2 cellular contexts compared by ENCODE assay signal in the genomic region with DNA sequence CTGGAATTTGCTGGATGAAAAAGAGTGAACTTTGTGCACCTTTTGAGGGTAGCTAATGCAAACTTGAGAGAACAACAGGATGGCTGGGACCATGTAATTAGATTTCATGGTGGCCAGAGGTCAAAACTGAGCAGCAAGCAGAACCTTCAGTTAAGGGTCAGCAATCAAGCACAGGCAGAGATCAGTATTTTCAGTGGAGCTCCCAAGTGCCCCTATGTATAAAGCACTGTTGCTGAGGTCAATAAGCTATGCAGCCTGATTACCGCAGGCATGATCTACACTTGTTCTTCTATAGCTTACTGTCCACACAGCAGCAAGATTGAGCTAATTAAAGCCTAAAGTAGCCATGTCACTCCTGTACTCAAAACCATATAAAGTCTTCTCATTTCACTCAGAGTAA.
TF ChIP-seq lines count a peak whose summit lies in the region.

No MANE protein-coding gene starts in this region.

TF ChIP-seq in A549, 52 proteins besides CTCF, POLR2A, EP300 and RAD21 (continued from another document):
- TF ChIP-seq, protein P1, sequence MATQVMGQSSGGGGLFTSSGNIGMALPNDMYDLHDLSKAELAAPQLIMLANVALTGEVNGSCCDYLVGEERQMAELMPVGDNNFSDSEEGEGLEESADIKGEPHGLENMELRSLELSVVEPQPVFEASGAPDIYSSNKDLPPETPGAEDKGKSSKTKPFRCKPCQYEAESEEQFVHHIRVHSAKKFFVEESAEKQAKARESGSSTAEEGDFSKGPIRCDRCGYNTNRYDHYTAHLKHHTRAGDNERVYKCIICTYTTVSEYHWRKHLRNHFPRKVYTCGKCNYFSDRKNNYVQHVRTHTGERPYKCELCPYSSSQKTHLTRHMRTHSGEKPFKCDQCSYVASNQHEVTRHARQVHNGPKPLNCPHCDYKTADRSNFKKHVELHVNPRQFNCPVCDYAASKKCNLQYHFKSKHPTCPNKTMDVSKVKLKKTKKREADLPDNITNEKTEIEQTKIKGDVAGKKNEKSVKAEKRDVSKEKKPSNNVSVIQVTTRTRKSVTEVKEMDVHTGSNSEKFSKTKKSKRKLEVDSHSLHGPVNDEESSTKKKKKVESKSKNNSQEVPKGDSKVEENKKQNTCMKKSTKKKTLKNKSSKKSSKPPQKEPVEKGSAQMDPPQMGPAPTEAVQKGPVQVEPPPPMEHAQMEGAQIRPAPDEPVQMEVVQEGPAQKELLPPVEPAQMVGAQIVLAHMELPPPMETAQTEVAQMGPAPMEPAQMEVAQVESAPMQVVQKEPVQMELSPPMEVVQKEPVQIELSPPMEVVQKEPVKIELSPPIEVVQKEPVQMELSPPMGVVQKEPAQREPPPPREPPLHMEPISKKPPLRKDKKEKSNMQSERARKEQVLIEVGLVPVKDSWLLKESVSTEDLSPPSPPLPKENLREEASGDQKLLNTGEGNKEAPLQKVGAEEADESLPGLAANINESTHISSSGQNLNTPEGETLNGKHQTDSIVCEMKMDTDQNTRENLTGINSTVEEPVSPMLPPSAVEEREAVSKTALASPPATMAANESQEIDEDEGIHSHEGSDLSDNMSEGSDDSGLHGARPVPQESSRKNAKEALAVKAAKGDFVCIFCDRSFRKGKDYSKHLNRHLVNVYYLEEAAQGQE (IDR thresholded peaks at IDR 0.05), result no peak
- TF ChIP-seq, protein P2, sequence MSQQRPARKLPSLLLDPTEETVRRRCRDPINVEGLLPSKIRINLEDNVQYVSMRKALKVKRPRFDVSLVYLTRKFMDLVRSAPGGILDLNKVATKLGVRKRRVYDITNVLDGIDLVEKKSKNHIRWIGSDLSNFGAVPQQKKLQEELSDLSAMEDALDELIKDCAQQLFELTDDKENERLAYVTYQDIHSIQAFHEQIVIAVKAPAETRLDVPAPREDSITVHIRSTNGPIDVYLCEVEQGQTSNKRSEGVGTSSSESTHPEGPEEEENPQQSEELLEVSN (IDR thresholded peaks at IDR 0.05; ENCODE audit: borderline replicate concordance, low read depth), result no peak
- TF ChIP-seq, protein P3, sequence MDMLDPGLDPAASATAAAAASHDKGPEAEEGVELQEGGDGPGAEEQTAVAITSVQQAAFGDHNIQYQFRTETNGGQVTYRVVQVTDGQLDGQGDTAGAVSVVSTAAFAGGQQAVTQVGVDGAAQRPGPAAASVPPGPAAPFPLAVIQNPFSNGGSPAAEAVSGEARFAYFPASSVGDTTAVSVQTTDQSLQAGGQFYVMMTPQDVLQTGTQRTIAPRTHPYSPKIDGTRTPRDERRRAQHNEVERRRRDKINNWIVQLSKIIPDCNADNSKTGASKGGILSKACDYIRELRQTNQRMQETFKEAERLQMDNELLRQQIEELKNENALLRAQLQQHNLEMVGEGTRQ (IDR thresholded peaks at IDR 0.05), result no peak

TF ChIP-seq in H1, 55 proteins besides CTCF, POLR2A, EP300 and RAD21 (continued from another document):
- TF ChIP-seq RBBP5 (IDR thresholded peaks at IDR 0.05; ENCODE audit: borderline replicate concordance, low read depth, low read length), result no peak
- no peak for TF ChIP-seq ZNF274 (IDR thresholded peaks at IDR 0.05; ENCODE audit: borderline replicate concordance, extremely low read depth, low read length)
